Comparison of ENCODE assay signal across 18 cellular contexts in genomic region chr2:15809504-15809903, GRCh38.
"Had no signal": no experiment of that assay in that cellular context is flagged by ENCODE, and none has a peak within 500 bp of the region (broad histone marks: within the 10 kb centered on the region; RNA-seq: fewer than 3 reads in every experiment).

No MANE protein-coding gene starts in this region.

- H3K4me3 ChIP-seq: lung, pancreas, testis had no signal

- H3K36me3 Mint-ChIP-seq: activated CD8-positive, alpha-beta memory T cell treated with anti-CD3 and anti-CD28 coated beads, Interleukin-2, amount 10 ng/mL, durations not matched to agents 7 days and 5 days; activated naive CD8-positive, alpha-beta T cell; natural killer cell had no signal

- H3K27me3 ChIP-seq: brain microvascular endothelial cell, pancreas, testis had no signal

- H3K4me1 Mint-ChIP-seq: activated CD8-positive, alpha-beta memory T cell treated with anti-CD3 and anti-CD28 coated beads, Interleukin-2, amount 10 ng/mL, durations not matched to agents 7 days and 5 days; natural killer cell had no signal

- H3K4me1 ChIP-seq: pancreas had no signal

- H3K9me3 Mint-ChIP-seq: activated T-cell treated with anti-CD3 and anti-CD28 coated beads, Interleukin-2, amount 50 U/mL, for 24 hours; natural killer cell; stimulated activated naive CD8-positive, alpha-beta T cell treated with anti-CD3 and anti-CD28 coated beads, Interleukin-15, Interleukin-2, amounts not matched to agents 100 ng/mL and 50 ng/mL, for 24 hours had no signal

- ATAC-seq: activated CD4-positive, CD25-positive, alpha-beta regulatory T cell treated with anti-CD3 and anti-CD28 coated beads, Interleukin-2, amount 50 U/mL, for 24 hours; activated CD8-positive, alpha-beta memory T cell treated with anti-CD3 and anti-CD28 coated beads, Interleukin-2, amount 10 ng/mL, durations not matched to agents 7 days and 5 days; left cardiac atrium; natural killer cell; pancreas had no signal

- H3K9me3 ChIP-seq: pancreas, testis had no signal

- DNase-seq: activated CD4-positive, alpha-beta T cell treated with anti-CD3 and anti-CD28 coated beads, Interleukin-2, amount 50 U/mL, for 4 hours; activated CD8-positive, alpha-beta memory T cell treated with anti-CD3 and anti-CD28 coated beads, Interleukin-2, amount 10 ng/mL, durations not matched to agents 7 days and 5 days; activated effector memory CD4-positive, alpha-beta T cell treated with Interleukin-2 at 50 U/mL for 16 hours; activated T-cell treated with anti-CD3 and anti-CD28 coated beads, Interleukin-2, amount 50 U/mL, for 24 hours; brain microvascular endothelial cell; cerebellar nuclear complex; dermis blood vessel endothelial cell; hypothalamus; left cardiac atrium; natural killer cell; pancreas; stimulated activated CD4-positive, alpha-beta T cell treated with anti-CD3 and anti-CD28 coated beads, Interleukin-2, amount 100 ng/mL, for 48 hours; stimulated activated CD8-positive, alpha-beta memory T cell treated with anti-CD3 and anti-CD28 coated beads, Interleukin-4, amount 100 ng/mL, for 48 hours; testis had no signal

- H3K27me3 Mint-ChIP-seq: activated CD8-positive, alpha-beta memory T cell treated with anti-CD3 and anti-CD28 coated beads, Interleukin-2, amount 10 ng/mL, durations not matched to agents 7 days and 5 days; activated naive CD8-positive, alpha-beta T cell; stimulated activated naive CD8-positive, alpha-beta T cell treated with anti-CD3 and anti-CD28 coated beads, Interleukin-15, Interleukin-2, amounts not matched to agents 100 ng/mL and 50 ng/mL, for 24 hours had no signal

- H3K4me3 Mint-ChIP-seq: activated CD8-positive, alpha-beta memory T cell treated with anti-CD3 and anti-CD28 coated beads, Interleukin-2, amount 10 ng/mL, durations not matched to agents 7 days and 5 days; activated naive CD8-positive, alpha-beta T cell; activated T-cell treated with anti-CD3 and anti-CD28 coated beads, Interleukin-2, amount 50 U/mL, for 24 hours; natural killer cell; stimulated activated naive CD8-positive, alpha-beta T cell treated with anti-CD3 and anti-CD28 coated beads, Interleukin-15, Interleukin-2, amounts not matched to agents 100 ng/mL and 50 ng/mL, for 24 hours had no signal

- H3K27ac ChIP-seq: brain microvascular endothelial cell, pancreas, testis had no signal

- H3K36me3 ChIP-seq: brain microvascular endothelial cell, pancreas had no signal

- H3K27ac Mint-ChIP-seq: activated CD8-positive, alpha-beta memory T cell treated with anti-CD3 and anti-CD28 coated beads, Interleukin-2, amount 10 ng/mL, durations not matched to agents 7 days and 5 days; activated naive CD8-positive, alpha-beta T cell; activated T-cell treated with anti-CD3 and anti-CD28 coated beads, Interleukin-2, amount 50 U/mL, for 24 hours; natural killer cell; stimulated activated naive CD8-positive, alpha-beta T cell treated with anti-CD3 and anti-CD28 coated beads, Interleukin-15, Interleukin-2, amounts not matched to agents 100 ng/mL and 50 ng/mL, for 24 hours had no signal
